In genomic region chr10:33703897-33704825, GRCh38 we compare ENCODE assay signal across 13 cellular contexts.
DNase-seq lines count a peak whose midpoint lies in the region; ATAC-seq, FAIRE-seq and TF ChIP-seq lines count a peak whose summit lies in the region.
"Had no signal": no experiment of that assay in that cellular context is flagged by ENCODE, and none has a peak within 500 bp of the region (broad histone marks: within the 10 kb centered on the region; RNA-seq: fewer than 3 reads in every experiment).

No MANE protein-coding gene starts in this region.

- no peaks in the 10 kb centered on the region for H3K9me3 ChIP-seq in neuronal stem cell (replicated peaks in 1 of 2; ENCODE audit: control insufficient read depth in 2 of 2, insufficient read depth in 1 of 2, low read depth in 1 of 2, low read length in 2 of 2)

- H3K18ac ChIP-seq in neuronal stem cell (ENCODE audit: low read length) = no peak overlapping the region

- no peak for TF ChIP-seq POLR2A in H54 (IDR thresholded peaks at IDR 0.05; ENCODE audit: low read depth, low read length)

- peak overlapping the region; percentile 10 for H3K27ac ChIP-seq in neuronal stem cell (replicated peaks; ENCODE audit: low read length)
- H3K27ac ChIP-seq: SK-N-MC had no signal

- H3K4me3 ChIP-seq in fibroblast of pulmonary artery (replicated peaks; ENCODE audit: low read depth, low read length) = no peak overlapping the region
- no peak overlapping the region for H3K4me3 ChIP-seq in neuronal stem cell (ENCODE audit: low read length in 2 of 2)
- H3K4me3 ChIP-seq: SK-N-MC had no signal

- no peaks in the 10 kb centered on the region for H3K36me3 ChIP-seq in neuronal stem cell (replicated peaks in 1 of 2; ENCODE audit: control insufficient read depth in 2 of 2, insufficient read depth in 2 of 2, low read length in 2 of 2)

- H2BK12ac ChIP-seq in neuronal stem cell (ENCODE audit: low read length) = no peak overlapping the region

- no peak overlapping the region for H2BK5ac ChIP-seq in neuronal stem cell (ENCODE audit: low read length)

- FAIRE-seq in H54 (lab: Jason Lieb, UNC) = no peak

- H3K14ac ChIP-seq in neuronal stem cell (ENCODE audit: low read length) = no peak overlapping the region

- WGBS in neuronal stem cell (ENCODE audit: extremely low coverage in 2 of 2, insufficient read length in 2 of 2, insufficient replicate concordance in 1 of 2), 2 donors = no CpG with 5 or more reads among the region's 6 CpGs

- no peak overlapping the region for H2AK5ac ChIP-seq in neuronal stem cell (ENCODE audit: low read depth, low read length)

- H3K79me1 ChIP-seq in neuronal stem cell (ENCODE audit: low read depth, low read length) = no peaks in the 10 kb centered on the region

- no peak overlapping the region for H3K4ac ChIP-seq in neuronal stem cell (ENCODE audit: low read length)

- ATAC-seq in GM18907 (IDR thresholded peaks at IDR 0.05; ENCODE audit: unreplicated experiment) = no peak
- ATAC-seq: activated T-cell treated with anti-CD3 and anti-CD28 coated beads, Interleukin-2, amount 50 U/mL, for 4 hours; WTC11 had no signal

- no peak overlapping the region for H4K91ac ChIP-seq in neuronal stem cell (ENCODE audit: low read depth, low read length, poor library complexity)

- H2BK15ac ChIP-seq in neuronal stem cell (ENCODE audit: low read length) = no peak overlapping the region

- H2BK120ac ChIP-seq in neuronal stem cell (ENCODE audit: low read depth, low read length) = no peak overlapping the region

- TF ChIP-seq CTCF in fibroblast of pulmonary artery (IDR thresholded peaks at IDR 0.05; ENCODE audit: low read length, missing control alignments) = no peak

- H3K27me3 ChIP-seq in neuronal stem cell (ENCODE audit: control insufficient read depth in 3 of 3, insufficient read depth in 3 of 3, low read depth in 1 of 3, low read length in 3 of 3) = no peaks in the 10 kb centered on the region

- H3K9ac ChIP-seq in neuronal stem cell (ENCODE audit: low read depth, low read length, poor library complexity) = no peak overlapping the region

- no peak overlapping the region for H4K8ac ChIP-seq in neuronal stem cell (ENCODE audit: low read depth, low read length)

- H3K4me1 ChIP-seq in neuronal stem cell (ENCODE audit: control insufficient read depth in 2 of 2, insufficient read depth in 1 of 2, low read depth in 1 of 2, low read length in 2 of 2) = peaks cover 7 to 12% of the 10 kb centered on the region in 2 donors

- no peak overlapping the region for H3K23ac ChIP-seq in neuronal stem cell (ENCODE audit: low read depth, low read length, poor library complexity)

- DNase-seq in Daoy (ENCODE audit: low read depth) (peak; percentile 50), NCI-H526 (lab: John Stamatoyannopoulos, UW) (peak; percentile 42 to 59), fibroblast of pulmonary artery (ENCODE audit: low read depth) (peak; percentile 43), neuronal stem cell (ENCODE audit: low spot score) (no peak), NOMO-1 treated with DMSO at 0.1 percent for 48 hours (lab: John Stamatoyannopoulos, UW; ENCODE audit: unreplicated experiment) (no peak), H54 (ENCODE audit: insufficient read length, low spot score) (no peak)
- no peak for DNase-seq in activated T-cell treated with anti-CD3 and anti-CD28 coated beads, Interleukin-2, amount 50 U/mL, for 1 hour
- DNase-seq: activated T-cell treated with anti-CD3 and anti-CD28 coated beads, Interleukin-2, amount 50 U/mL, for 4 hours; CD8-positive, alpha-beta memory T cell; NCI-H146 had no signal

- no peak overlapping the region for H3K4me2 ChIP-seq in neuronal stem cell (ENCODE audit: insufficient read depth, low read length, poor library complexity, severe bottlenecking)

- peak overlapping the region; percentile 53 for H2AFZ ChIP-seq in neuronal stem cell (ENCODE audit: low read length)

Comparison
In these comparisons a context has a peak if more than half of its experiments do, and no peak if none do; other contexts are left out.
1. DNase-seq: peak in Daoy (single experiment), NCI-H526 (2 of 2) and fibroblast of pulmonary artery (single experiment); none in neuronal stem cell (single experiment), NOMO-1 treated with DMSO at 0.1 percent for 48 hours (single experiment), H54 (single experiment) and activated T-cell treated with anti-CD3 and anti-CD28 coated beads, Interleukin-2, amount 50 U/mL, for 1 hour (single experiment).